In genomic region chr16:20002936-20003335, GRCh38 we compare ENCODE assay signal across 26 cellular contexts.
"Had no signal": no experiment of that assay in that cellular context is flagged by ENCODE, and none has a peak within 500 bp of the region (broad histone marks: within the 10 kb centered on the region; RNA-seq: fewer than 3 reads in every experiment).

No MANE protein-coding gene starts in this region.

- FAIRE-seq: colon, endometrium, endothelial cell of umbilical vein, frontal cortex had no signal

- H3K9me3 ChIP-seq: colonic mucosa, esophagus squamous epithelium, gastrocnemius medialis had no signal

- DNase-seq: cortex of kidney; dermis blood vessel endothelial cell; effector CD4-positive, alpha-beta T cell; effector CD8-positive, alpha-beta T cell; effector memory CD4-positive, alpha-beta T cell; effector memory CD8-positive, alpha-beta T cell; endodermal cell; erythroblast; esophagus squamous epithelium; foreskin fibroblast; foreskin keratinocyte; foreskin melanocyte; gastrocnemius medialis; head of caudate nucleus; heart left ventricle; heart right ventricle had no signal

- H3K36me3 ChIP-seq: colonic mucosa, esophagus muscularis mucosa, esophagus squamous epithelium, gastrocnemius medialis, gastroesophageal sphincter, heart left ventricle, heart right ventricle had no signal

- H3K4me1 ChIP-seq: colonic mucosa, esophagus muscularis mucosa, esophagus squamous epithelium, foreskin keratinocyte, gastrocnemius medialis, gastroesophageal sphincter, heart left ventricle, heart right ventricle had no signal

- H3K4me3 ChIP-seq: colonic mucosa, coronary artery, esophagus muscularis mucosa, esophagus squamous epithelium, gastrocnemius medialis, gastroesophageal sphincter, heart left ventricle, heart right ventricle had no signal

- H3K27ac ChIP-seq: colonic mucosa, coronary artery, epithelial cell of prostate, esophagus muscularis mucosa, esophagus squamous epithelium, foreskin keratinocyte, gastrocnemius medialis, gastroesophageal sphincter, heart left ventricle, heart right ventricle had no signal

- ATAC-seq: effector memory CD8-positive, alpha-beta T cell; esophagus mucosa; foreskin keratinocyte; gastrocnemius medialis; gastroesophageal sphincter; heart left ventricle; heart right ventricle had no signal

- H3K27me3 ChIP-seq: colonic mucosa, foreskin keratinocyte, gastrocnemius medialis had no signal
